19 cellular contexts compared by ENCODE assay signal in genomic region chr22:45718391-45718790, GRCh38. TPM values are rescaled to one million over a fixed set of nuclear protein-coding genes. Genes with fewer than 3 reads are reported as not detected.
DNase-seq lines count a peak whose midpoint lies in the region; ATAC-seq and TF ChIP-seq lines count a peak whose summit lies in the region.
"Had no signal": no experiment of that assay in that cellular context is flagged by ENCODE, and none has a peak within 500 bp of the region (broad histone marks: within the 10 kb centered on the region; RNA-seq: fewer than 3 reads in every experiment).

No MANE protein-coding gene starts in this region.

- H3K27ac ChIP-seq in SJCRH30 (peak overlapping the region; percentile 12; the same call in 1 of the 2 replicates), smooth muscle cell (ENCODE audit: low read depth) (peak overlapping the region; percentile 92)

- H3K9me3 Mint-ChIP-seq in HFFc6: no peaks in the 10 kb centered on the region
- H3K9me3 Mint-ChIP-seq: CD8-positive, alpha-beta T cell had no signal

- peak overlapping the region; percentile 74 for H3K9ac ChIP-seq in smooth muscle cell (ENCODE audit: low read depth)
- H3K9ac ChIP-seq: SK-N-SH had no signal

- H3K36me3 ChIP-seq in SJCRH30: peaks cover 19% of the 10 kb centered on the region
- peaks cover 3% of the 10 kb centered on the region for H3K36me3 ChIP-seq in smooth muscle cell (ENCODE audit: low read depth)

- H3K4me2 ChIP-seq in smooth muscle cell: peak overlapping the region; percentile 30
- H3K4me2 ChIP-seq: SK-N-SH had no signal

- H3K4me3 ChIP-seq in SJCRH30: no peak overlapping the region
- no peak overlapping the region for H3K4me3 ChIP-seq in smooth muscle cell

- peaks cover 1% of the 10 kb centered on the region for H3K27me3 Mint-ChIP-seq in HFFc6 (ENCODE audit: insufficient read depth)

- peak overlapping the region; percentile 40 for H3K4me3 Mint-ChIP-seq in HFFc6
- H3K4me3 Mint-ChIP-seq: CD8-positive, alpha-beta T cell had no signal

- peaks cover 79% of the 10 kb centered on the region for H4K20me1 ChIP-seq in smooth muscle cell (ENCODE audit: low read depth)

- peaks cover 3% of the 10 kb centered on the region for H3F3A ChIP-seq in smooth muscle cell (ENCODE audit: low read depth)

- H3K27ac Mint-ChIP-seq in HFFc6: peak overlapping the region; percentile 75
- H3K27ac Mint-ChIP-seq: CD8-positive, alpha-beta T cell had no signal

- H2AFZ ChIP-seq in smooth muscle cell (ENCODE audit: low read depth): no peak overlapping the region

- H3K4me1 ChIP-seq in SJCRH30: peaks cover 4% of the 10 kb centered on the region; the same call in 1 of the 2 replicates
- peaks cover 11% of the 10 kb centered on the region for H3K4me1 ChIP-seq in smooth muscle cell (ENCODE audit: low read depth)

- WGBS in smooth muscle cell (ENCODE audit: low lambda C conversion rate): 83% methylated on average over 4 of the region's 4 CpGs

- no peak for ATAC-seq in HG02623 (IDR thresholded peaks at IDR 0.05; ENCODE audit: unreplicated experiment)
- no peak for ATAC-seq in HG02571 (IDR thresholded peaks at IDR 0.05; ENCODE audit: unreplicated experiment)
- ATAC-seq: CD8-positive, alpha-beta T cell had no signal

- no peak for TF ChIP-seq CTCF in HFFc6 (IDR thresholded peaks at IDR 0.05)
- TF ChIP-seq CTCF in smooth muscle cell (IDR thresholded peaks at IDR 0.05; ENCODE audit: borderline replicate concordance, insufficient read depth, poor library complexity, severe bottlenecking): no peak

- peaks cover 80% of the 10 kb centered on the region for H3K79me2 ChIP-seq in smooth muscle cell (ENCODE audit: low read depth)

- peaks cover 70% of the 10 kb centered on the region for H3K4me1 Mint-ChIP-seq in HFFc6 (ENCODE audit: low read depth)

- no peaks in the 10 kb centered on the region for H3K27me3 ChIP-seq in SJCRH30
- H3K27me3 ChIP-seq in smooth muscle cell (ENCODE audit: low read depth): no peaks in the 10 kb centered on the region

- no peak for DNase-seq in HFFc6
- DNase-seq in SJCRH30: no peak
- DNase-seq in fibroblast of peridontal ligament (ENCODE audit: extremely low read depth): peak; percentile 5
- DNase-seq in smooth muscle cell (lab: John Stamatoyannopoulos, UW; ENCODE audit: unreplicated experiment): no peak
- no peak for DNase-seq in NCI-H2196 (lab: John Stamatoyannopoulos, UW; ENCODE audit: unreplicated experiment)
- DNase-seq: CD8-positive, alpha-beta T cell; DMS 273 treated with DMSO at 0.1 percent for 48 hours; H7; Kasumi-1; MV-4-11; NCI-H1436; NCI-H2029 treated with DMSO at 0.1 percent for 48 hours; NCI-H345; NCI-H526 treated with DMSO at 0.1 percent for 48 hours; NK-92 treated with Interleukin-12 subunit alpha and Interleukin-12 subunit beta, amount 100 ng/mL, for 24 hours; OCI-M1; SK-N-SH had no signal

- peaks cover 78% of the 10 kb centered on the region for H3K36me3 Mint-ChIP-seq in HFFc6 (ENCODE audit: low read depth)

- no peaks in the 10 kb centered on the region for H3K9me3 ChIP-seq in SJCRH30 (replicated peaks)
- no peaks in the 10 kb centered on the region for H3K9me3 ChIP-seq in smooth muscle cell (replicated peaks; ENCODE audit: low read depth)
- H3K9me3 ChIP-seq: SK-N-SH had no signal

RNA-seq across cellular contexts. Expression of gene ATXN10, which starts 46.8 kb away (rescaled TPM):
- 100 to 1,000 TPM; 287 to 426 (median 370) TPM for total RNA-seq in HFFc6 (2021; fragmentation: NEBNext Ultra II Directional; extraction: Animal tissue kit (Norgen Biotek cat#: 25700))
- 38.4 and 51.4 TPM in 2 replicates for total RNA-seq in SJCRH30 (2014; rRNA removed; shearing (Covaris generic))
- 117 and 140 TPM in 2 replicates for total RNA-seq in smooth muscle cell
- polyA plus RNA-seq in smooth muscle cell: 131 and 164 TPM in 2 replicates
